16 cellular contexts compared by ENCODE assay signal in genomic region chr1:85575363-85575995, GRCh38. TPM values are rescaled to one million over a fixed set of nuclear protein-coding genes. Genes with fewer than 3 reads are reported as not detected.
DNase-seq lines count a peak whose midpoint lies in the region; ATAC-seq and TF ChIP-seq lines count a peak whose summit lies in the region.
"Had no signal": no experiment of that assay in that cellular context is flagged by ENCODE, and none has a peak within 500 bp of the region (broad histone marks: within the 10 kb centered on the region; RNA-seq: fewer than 3 reads in every experiment).

No MANE protein-coding gene starts in this region.

- H3F3A ChIP-seq in GM23248 (ENCODE audit: insufficient read depth) (peaks cover 78% of the 10 kb centered on the region), smooth muscle cell (ENCODE audit: low read depth) (peaks cover 22% of the 10 kb centered on the region)

- peak overlapping the region; percentile 87 for H3K4me2 ChIP-seq in GM23248 (ENCODE audit: unreplicated experiment)
- peak overlapping the region; percentile 90 for H3K4me2 ChIP-seq in smooth muscle cell

- H3K4me3 ChIP-seq in GM23248 (peak overlapping the region; percentile 98), smooth muscle cell (peak overlapping the region; percentile 93), heart left ventricle (no peak overlapping the region)

- H3K9me2 ChIP-seq in GM23248 (ENCODE audit: insufficient read depth) = no peaks in the 10 kb centered on the region

- TF ChIP-seq POLR2A in heart left ventricle (IDR thresholded peaks at IDR 0.05) = no peak

- H2AFZ ChIP-seq in GM23248 (no peak overlapping the region), smooth muscle cell (ENCODE audit: low read depth) (no peak overlapping the region)

- H3K9me3 Mint-ChIP-seq in immature natural killer cell = peaks cover 0 to 3% (median 0%) of the 10 kb centered on the region in 6 donors

- intact Hi-C loops in heart left ventricle (cut with DNase I) = loop anchor here in 3 of 10 donors (2.0 to 10.0 kb wide), 4 partner anchors 73 to 1129 kb away; partner anchors contain the start of gene SH3GLB1 (in 1 of the 3)

- no peaks in the 10 kb centered on the region for H3K27me3 ChIP-seq in GM23248 (replicated peaks; ENCODE audit: insufficient read depth)
- H3K27me3 ChIP-seq in smooth muscle cell (ENCODE audit: low read depth) = no peaks in the 10 kb centered on the region
- H3K27me3 ChIP-seq in heart left ventricle = peaks cover 0 to 35% (median 0%) of the 10 kb centered on the region in 9 donors

- H3K36me3 Mint-ChIP-seq in T-helper 17 cell (ENCODE audit: low read depth) (peaks cover 5% of the 10 kb centered on the region), immature natural killer cell (no peaks in the 10 kb centered on the region)

- peaks cover 78% of the 10 kb centered on the region for H3K27me3 Mint-ChIP-seq in T-helper 17 cell
- peaks cover 20 to 25% (median 22%) of the 10 kb centered on the region in 3 donors for H3K27me3 Mint-ChIP-seq in immature natural killer cell (ENCODE audit: low read depth in 3 of 3)

- H3K4me1 ChIP-seq in GM23248 (ENCODE audit: insufficient read depth) (peaks cover 58% of the 10 kb centered on the region), smooth muscle cell (ENCODE audit: low read depth) (peaks cover 13% of the 10 kb centered on the region), heart left ventricle (peaks cover 0 to 41% (median 16%) of the 10 kb centered on the region in 12 donors)
- H3K4me1 ChIP-seq: colonic mucosa had no signal

- H3K27ac ChIP-seq in GM23248 (peak overlapping the region; percentile 96), smooth muscle cell (ENCODE audit: low read depth) (no peak overlapping the region), heart left ventricle (peak overlapping the region in 5 of 12 donors; percentile 94 to 100 (median 96))

- H3K27ac Mint-ChIP-seq in T-helper 17 cell (no peak overlapping the region), immature natural killer cell (no peak overlapping the region)

- in situ Hi-C loops in GM23248 (cut with MboI) = loop anchor here (10.0 kb wide), 1 partner anchor 271 kb away; no protein-coding TSS in a partner anchor

- WGBS in GM23248 (ENCODE audit: low coverage in 1 of 2, low lambda C conversion rate in 2 of 2, missing lambda C conversion rate in 2 of 2), 2 experiments = 97 to 100% methylated on average over 2 of the region's 2 CpGs
- WGBS in smooth muscle cell (ENCODE audit: low lambda C conversion rate) = 98% methylated on average over 2 of the region's 2 CpGs
- WGBS in heart left ventricle, 4 donors = 93 to 94% (median 94%) methylated on average over 2 of the region's 2 CpGs

- H4K20me1 ChIP-seq in GM23248 (ENCODE audit: insufficient read depth) (no peaks in the 10 kb centered on the region; the same call in 1 of the 2 replicates), smooth muscle cell (ENCODE audit: low read depth) (peaks cover 40% of the 10 kb centered on the region)

- H3K9me3 ChIP-seq in GM23248 (ENCODE audit: low read depth) = no peaks in the 10 kb centered on the region
- H3K9me3 ChIP-seq in T-helper 17 cell (ENCODE audit: control insufficient read depth, low read length, poor library complexity, severe bottlenecking) = no peaks in the 10 kb centered on the region
- H3K9me3 ChIP-seq in smooth muscle cell (replicated peaks; ENCODE audit: low read depth) = no peaks in the 10 kb centered on the region
- H3K9me3 ChIP-seq in heart left ventricle = no peaks in the 10 kb centered on the region
- H3K9me3 ChIP-seq: colonic mucosa had no signal

- DNase-seq in GM23248 (no peak), T-helper 17 cell (no peak), immature natural killer cell (no peak), smooth muscle cell (lab: John Stamatoyannopoulos, UW; ENCODE audit: unreplicated experiment) (no peak), NCI-H187 (lab: John Stamatoyannopoulos, UW) (no peak), heart left ventricle (no peak)
- DNase-seq: activated CD8-positive, alpha-beta memory T cell treated with anti-CD3 and anti-CD28 coated beads for 24 hours; activated naive CD4-positive, alpha-beta T cell treated with anti-CD3 and anti-CD28 coated beads, Interleukin-2, amount 50 U/mL, for 16 hours; colonic mucosa; GOT3; midbrain; NCI-H2171 treated with DMSO at 0.1 percent for 48 hours; NK-92 treated with Interleukin-12 subunit alpha and Interleukin-12 subunit beta, amount 100 ng/mL, for 24 hours; right cardiac atrium; stimulated activated naive CD8-positive, alpha-beta T cell treated with anti-CD3 and anti-CD28 coated beads, Interleukin-15, Interleukin-2, amounts not matched to agents 100 U/mL and 50 U/mL, for 24 hours had no signal

- peak overlapping the region; percentile 36 for H3K4me3 Mint-ChIP-seq in T-helper 17 cell
- peak overlapping the region in 3 of 5 donors; percentile 40 to 57 (median 50) for H3K4me3 Mint-ChIP-seq in immature natural killer cell

- H3K79me2 ChIP-seq in GM23248 (ENCODE audit: insufficient read depth) = peaks cover 82% of the 10 kb centered on the region
- H3K79me2 ChIP-seq in smooth muscle cell (ENCODE audit: low read depth) = peaks cover 46% of the 10 kb centered on the region

- peaks cover 16% of the 10 kb centered on the region for H3K36me3 ChIP-seq in GM23248 (ENCODE audit: low read depth)
- H3K36me3 ChIP-seq in smooth muscle cell (ENCODE audit: low read depth) = no peaks in the 10 kb centered on the region
- H3K36me3 ChIP-seq in heart left ventricle = no peaks in the 10 kb centered on the region
- H3K36me3 ChIP-seq: colonic mucosa had no signal

- TF ChIP-seq CTCF in smooth muscle cell (IDR thresholded peaks at IDR 0.05; ENCODE audit: borderline replicate concordance, insufficient read depth, poor library complexity, severe bottlenecking) (no peak), heart left ventricle (IDR thresholded peaks at IDR 0.05) (no peak)

- H3K4me1 Mint-ChIP-seq in T-helper 17 cell = peaks cover 16% of the 10 kb centered on the region
- H3K4me1 Mint-ChIP-seq in immature natural killer cell = peaks cover 18 to 23% of the 10 kb centered on the region in 2 donors

- H3K9ac ChIP-seq in GM23248 (peak overlapping the region; percentile 100), smooth muscle cell (ENCODE audit: low read depth) (no peak overlapping the region)

- no peak for ATAC-seq in T-helper 17 cell
- no peak for ATAC-seq in esophagus mucosa
- ATAC-seq in heart left ventricle = no peak
- ATAC-seq: stimulated activated naive CD8-positive, alpha-beta T cell treated with anti-CD3 and anti-CD28 coated beads, Interleukin-15, Interleukin-2, amounts not matched to agents 100 U/mL and 50 U/mL, for 24 hours had no signal

RNA-seq across cellular contexts. Expression of gene CCN1, which starts 5.1 kb away (rescaled TPM):
- total RNA-seq in GM23248 (2014; rRNA removed; shearing (Covaris generic)) = 93.5 and 106 TPM in 2 replicates
- polyA plus RNA-seq in GM23248 (2016; fragmentation: Nextera tagmentation; extraction: Ambion mirVana) (930 and 943 TPM in 2 replicates), immature natural killer cell (not detected), smooth muscle cell (1,412 and 1,766 TPM in 2 replicates), heart left ventricle (100 to 1,000 TPM in 1 of 2 donors, 10 to 100 TPM in 1; 31.0 to 253 TPM)
- total RNA-seq in T-helper 17 cell (not detected), smooth muscle cell (440 and 450 TPM in 2 replicates), esophagus mucosa (2.5 TPM), heart left ventricle (100 to 1,000 TPM in 1 of 9 donors, 10 to 100 TPM in 8; 12.0 to 213 (median 48.9) TPM)

Comparison
In these comparisons a context has a peak if more than half of its experiments do, and no peak if none do; other contexts are left out.
1. H3K4me3 ChIP-seq: peak in GM23248 (single experiment) and smooth muscle cell (single experiment); none in heart left ventricle (0 of 12).